In the genomic region with DNA sequence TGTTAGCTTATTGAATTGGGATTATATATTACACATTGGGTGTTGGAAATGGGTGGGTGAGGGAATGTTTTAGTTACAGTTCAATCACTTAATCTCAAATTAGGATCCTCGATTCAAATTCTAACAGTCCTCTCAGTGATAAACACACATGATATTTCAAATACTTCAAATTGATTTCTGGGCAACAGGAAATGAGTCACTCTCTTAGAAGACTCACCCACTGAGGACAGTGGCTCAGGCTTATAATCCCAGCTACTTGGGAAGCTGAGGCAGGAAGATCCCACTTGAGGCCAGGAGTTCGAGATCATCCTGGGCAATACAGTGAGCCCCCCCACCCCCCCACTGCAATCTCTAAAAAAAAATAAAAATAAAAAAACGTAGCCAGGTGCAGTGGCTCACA, we compare ENCODE assay signal across 14 cellular contexts.
DNase-seq lines count a peak whose midpoint lies in the region; ATAC-seq and TF ChIP-seq lines count a peak whose summit lies in the region.
"Had no signal": no experiment of that assay in that cellular context is flagged by ENCODE, and none has a peak within 500 bp of the region (broad histone marks: within the 10 kb centered on the region; RNA-seq: fewer than 3 reads in every experiment).

No MANE protein-coding gene starts in this region.

- DNase-seq in ELR (ENCODE audit: low read depth) (peak; percentile 57), IMR-90 (peak; percentile 44), dermis blood vessel endothelial cell (peak; percentile 11), renal cortical epithelial cell (ENCODE audit: low read depth) (peak; percentile 18), nucleus accumbens (lab: John Stamatoyannopoulos, UW) (no peak)
- no peak for DNase-seq in activated CD4-positive, alpha-beta T cell treated with anti-CD3 and anti-CD28 coated beads, Interleukin-2, amount 50 U/mL, for 1 hour
- DNase-seq: NCI-H1092; NCI-H2227 treated with DMSO at 0.1 percent for 48 hours; NCI-H69; NK-92 treated with Interleukin-12 subunit alpha and Interleukin-12 subunit beta, amount 100 ng/mL, for 24 hours; OCI-M1 had no signal

- no peaks in the 10 kb centered on the region for H3K9me1 ChIP-seq in IMR-90 (ENCODE audit: insufficient read depth, low read length)

- H3K27ac ChIP-seq in IMR-90 (ENCODE audit: insufficient read depth, low read length), result no peak overlapping the region
- H3K27ac ChIP-seq: BLaER1 had no signal

- no peak overlapping the region for H2AFZ ChIP-seq in IMR-90 (replicated peaks; ENCODE audit: low read length, poor library complexity)

- H3K4me2 ChIP-seq in IMR-90 (ENCODE audit: low read depth, low read length), result no peak overlapping the region
- H3K4me2 ChIP-seq: BLaER1 had no signal

- H3K9me3 ChIP-seq in IMR-90 (ENCODE audit: control insufficient read depth, insufficient read depth, low read length), result no peaks in the 10 kb centered on the region
- H3K9me3 ChIP-seq: BLaER1 had no signal

- no peak overlapping the region for H2AK9ac ChIP-seq in IMR-90 (replicated peaks; ENCODE audit: low read depth, low read length, poor library complexity)

- POLR2A ChIA-PET in IMR-90 (lab: Charles Lee; ENCODE audit: unreplicated experiment), result no interaction called here

- in situ Hi-C loops in IMR-90 (cut with MboI; ENCODE audit: low sequenced_read_pairs), result no loop called here

- WGBS in IMR-90 (ENCODE audit: extremely low coverage in 2 of 2, insufficient read length in 1 of 2), 2 experiments, result no CpG with 5 or more reads among the region's 3 CpGs

- no peaks in the 10 kb centered on the region for H3K4me1 ChIP-seq in IMR-90 (ENCODE audit: control insufficient read depth, insufficient read depth, low read length)
- H3K4me1 ChIP-seq: BLaER1 had no signal

- no peak overlapping the region for H3K4ac ChIP-seq in IMR-90 (ENCODE audit: low read depth, low read length)

- no peak overlapping the region for H3K56ac ChIP-seq in IMR-90 (ENCODE audit: extremely low read depth, insufficient read depth, low read length)

- H3K23ac ChIP-seq in IMR-90 (ENCODE audit: low read depth, low read length), result no peak overlapping the region

- no peak overlapping the region for H2BK5ac ChIP-seq in IMR-90 (ENCODE audit: low read depth, low read length, poor library complexity, severe bottlenecking)

- no peak overlapping the region for H2AK5ac ChIP-seq in IMR-90 (ENCODE audit: low read depth, low read length)

- no peak overlapping the region for H4K5ac ChIP-seq in IMR-90 (ENCODE audit: low read depth, low read length)

- H3K27me3 ChIP-seq in IMR-90 (ENCODE audit: control insufficient read depth, insufficient read depth, low read length), result no peaks in the 10 kb centered on the region
- H3K27me3 ChIP-seq: BLaER1 had no signal

- H4K91ac ChIP-seq in IMR-90 (ENCODE audit: insufficient read depth, low read depth, low read length), result no peak overlapping the region

- TF ChIP-seq RAD21 in IMR-90 (IDR thresholded peaks at IDR 0.05; ENCODE audit: low read length), result no peak

- no peak overlapping the region for H3K9ac ChIP-seq in IMR-90 (ENCODE audit: low read depth, low read length)
- H3K9ac ChIP-seq: BLaER1 had no signal

- peaks cover 2 to 3% of the 10 kb centered on the region in 2 experiments; a peak in 2 of 4 replicates for H3K79me1 ChIP-seq in IMR-90 (ENCODE audit: low read depth in 1 of 2, low read length in 2 of 2)

- no peak for TF ChIP-seq POLR2A in IMR-90 (IDR thresholded peaks at IDR 0.05; ENCODE audit: low read depth, low read length)

- CTCF ChIA-PET in IMR-90 (lab: Yijun Ruan, JAX), result no interaction called here

- no peaks in the 10 kb centered on the region for H4K20me1 ChIP-seq in IMR-90 (ENCODE audit: insufficient read depth, low read length)
- H4K20me1 ChIP-seq: BLaER1 had no signal

- dilution Hi-C loops in IMR-90 (cut with HindIII; ENCODE audit: low sequenced_read_pairs, unreplicated experiment), result no loop called here

- no peak overlapping the region for H2BK20ac ChIP-seq in IMR-90 (ENCODE audit: low read depth, low read length)

- H4K8ac ChIP-seq in IMR-90 (ENCODE audit: low read depth in 2 of 2, low read length in 2 of 2), result no peak overlapping the region

- intact Hi-C loops in IMR-90 (cut with micrococcal nuclease), result no loop called here

- no peak overlapping the region for H3K14ac ChIP-seq in IMR-90 (replicated peaks; ENCODE audit: low read depth, low read length)

- peaks cover 18% of the 10 kb centered on the region for H3K36me3 ChIP-seq in IMR-90 (ENCODE audit: control insufficient read depth, insufficient read depth, low read length)

- no peak overlapping the region for H3K18ac ChIP-seq in IMR-90 (ENCODE audit: low read depth, low read length)

- no peak overlapping the region for H2BK120ac ChIP-seq in IMR-90 (ENCODE audit: low read depth, low read length)

- no peak overlapping the region for H2BK15ac ChIP-seq in IMR-90 (ENCODE audit: low read depth, low read length)

- no peak overlapping the region for H3K4me3 ChIP-seq in IMR-90 (ENCODE audit: insufficient read depth, low read depth, low read length)
- H3K4me3 ChIP-seq: BLaER1, K562 had no signal

- BruUV-seq in IMR-90 (replicated peaks; lab: Mats Ljungman, UMichigan), result no TSS peak

- ATAC-seq in IMR-90 (ENCODE audit: low read depth), result peak; percentile 53; the same call in 1 of the 2 replicates
- ATAC-seq in GM21367 (IDR thresholded peaks at IDR 0.05; ENCODE audit: unreplicated experiment), result no peak
- ATAC-seq: K562 had no signal

- no peak for TF ChIP-seq CTCF in IMR-90 (conservative IDR thresholded peaks at IDR 0.05; ENCODE audit: low read depth, low read length)

TF ChIP-seq in IMR-90, 13 proteins besides CTCF, POLR2A, EP300 and RAD21:
- TF ChIP-seq, protein P1, sequence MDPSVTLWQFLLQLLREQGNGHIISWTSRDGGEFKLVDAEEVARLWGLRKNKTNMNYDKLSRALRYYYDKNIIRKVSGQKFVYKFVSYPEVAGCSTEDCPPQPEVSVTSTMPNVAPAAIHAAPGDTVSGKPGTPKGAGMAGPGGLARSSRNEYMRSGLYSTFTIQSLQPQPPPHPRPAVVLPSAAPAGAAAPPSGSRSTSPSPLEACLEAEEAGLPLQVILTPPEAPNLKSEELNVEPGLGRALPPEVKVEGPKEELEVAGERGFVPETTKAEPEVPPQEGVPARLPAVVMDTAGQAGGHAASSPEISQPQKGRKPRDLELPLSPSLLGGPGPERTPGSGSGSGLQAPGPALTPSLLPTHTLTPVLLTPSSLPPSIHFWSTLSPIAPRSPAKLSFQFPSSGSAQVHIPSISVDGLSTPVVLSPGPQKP (IDR thresholded peaks at IDR 0.05; ENCODE audit: borderline replicate concordance, low read depth, low read length), result no peak
- TF ChIP-seq SMC3 (IDR thresholded peaks at IDR 0.05; ENCODE audit: low read depth, low read length), result no peak
- no peak for TF ChIP-seq FOS (IDR thresholded peaks at IDR 0.05; ENCODE audit: low read depth, low read length)
- no peak for TF ChIP-seq MXI1 (IDR thresholded peaks at IDR 0.05; ENCODE audit: borderline replicate concordance, low read depth, low read length)
- no peak for TF ChIP-seq RFX5 (IDR thresholded peaks at IDR 0.05; ENCODE audit: low read depth, low read length)
- no peak for TF ChIP-seq RCOR1 (IDR thresholded peaks at IDR 0.05; ENCODE audit: insufficient replicate concordance, low read length)
- TF ChIP-seq CHD1 (IDR thresholded peaks at IDR 0.05; ENCODE audit: low read depth, low read length), result no peak

Comparison
In these comparisons a context has a peak if more than half of its experiments do, and no peak if none do; other contexts are left out.
1. DNase-seq: peak in ELR (single experiment), IMR-90 (single experiment), dermis blood vessel endothelial cell (single experiment) and renal cortical epithelial cell (single experiment); none in nucleus accumbens (0 of 56) and activated CD4-positive, alpha-beta T cell treated with anti-CD3 and anti-CD28 coated beads, Interleukin-2, amount 50 U/mL, for 1 hour (single experiment).